In genomic region chr2:234435836-234436481, GRCh38 we compare ENCODE assay signal across 15 cellular contexts.
DNase-seq lines count a peak whose midpoint lies in the region; ATAC-seq, FAIRE-seq and TF ChIP-seq lines count a peak whose summit lies in the region.
"Had no signal": no experiment of that assay in that cellular context is flagged by ENCODE, and none has a peak within 500 bp of the region (broad histone marks: within the 10 kb centered on the region; RNA-seq: fewer than 3 reads in every experiment).

No MANE protein-coding gene starts in this region.

- H3K4me3 ChIP-seq in breast epithelium (no peak overlapping the region), keratinocyte (ENCODE audit: control insufficient read depth in 2 of 3, extremely low read depth in 1 of 3, insufficient read depth in 2 of 3, low read depth in 1 of 3, low read length in 3 of 3) (no peak overlapping the region), tibial artery (no peak overlapping the region)
- H3K4me3 ChIP-seq: pancreas had no signal

- intact Hi-C loops in breast epithelium (cut with DNase I; ENCODE audit: low total_unique reads) (no loop called here), MCF 10A (cut with micrococcal nuclease) (no loop called here), tibial artery (cut with DNase I; ENCODE audit: low total_unique reads) (no loop called here)

- DNase-seq in breast epithelium (ENCODE audit: low spot score in 2 of 2) (no peak), MCF 10A (ENCODE audit: unreplicated experiment) (no peak), keratinocyte (ENCODE audit: low read depth, low spot score) (no peak), tibial artery (no peak)
- no peak for DNase-seq in activated CD8-positive, alpha-beta memory T cell treated with anti-CD3 and anti-CD28 coated beads, Interleukin-2, amount 50 U/mL, for 48 hours
- DNase-seq: activated naive CD4-positive, alpha-beta T cell treated with anti-CD3 and anti-CD28 coated beads, Interleukin-2, amount 50 U/mL, for 16 hours; DMS79 treated with DMSO at 0.1 percent for 48 hours; left colon; pancreas; stimulated activated naive CD8-positive, alpha-beta T cell treated with anti-CD3 and anti-CD28 coated beads, Interleukin-15, amount 100 ng/mL, for 72 hours had no signal

- H3K27ac ChIP-seq in breast epithelium (peak overlapping the region; percentile 64 to 78), angular gyrus (ENCODE audit: low read depth, low read length) (peak overlapping the region; percentile 72), keratinocyte (ENCODE audit: control insufficient read depth, insufficient read depth, low read length) (no peak overlapping the region), tibial artery (peak overlapping the region; percentile 8 to 44)
- H3K27ac ChIP-seq: pancreas had no signal

- no peak for FAIRE-seq in keratinocyte (lab: Jason Lieb, UNC)
- FAIRE-seq: pancreas had no signal

- H3K36me3 ChIP-seq in breast epithelium (no peaks in the 10 kb centered on the region), keratinocyte (ENCODE audit: control insufficient read depth in 2 of 2, extremely low read depth in 1 of 2, insufficient read depth in 2 of 2, low read length in 2 of 2) (no peaks in the 10 kb centered on the region), tibial artery (no peaks in the 10 kb centered on the region)
- H3K36me3 ChIP-seq: pancreas had no signal

- no peaks in the 10 kb centered on the region for H3K9me3 Mint-ChIP-seq in MCF 10A (ENCODE audit: unreplicated experiment)
- H3K9me3 Mint-ChIP-seq: central memory CD8-positive, alpha-beta T cell; stimulated activated naive CD8-positive, alpha-beta T cell treated with anti-CD3 and anti-CD28 coated beads, Interleukin-15, amount 100 ng/mL, for 72 hours had no signal

- no peak for TF ChIP-seq POLR2A in breast epithelium (IDR thresholded peaks at IDR 0.05)

- H3K4me1 ChIP-seq in breast epithelium (no peaks in the 10 kb centered on the region), keratinocyte (ENCODE audit: control insufficient read depth, extremely low read depth, insufficient read depth, low read length) (peaks cover 14% of the 10 kb centered on the region), tibial artery (peaks cover 0 to 13% (median 2%) of the 10 kb centered on the region in 4 donors)
- H3K4me1 ChIP-seq: pancreas had no signal

- H3K79me2 ChIP-seq in keratinocyte (ENCODE audit: control insufficient read depth, insufficient read depth, low read length), result no peaks in the 10 kb centered on the region

- no peaks in the 10 kb centered on the region for H4K20me1 ChIP-seq in keratinocyte (ENCODE audit: control insufficient read depth, extremely low read depth, insufficient read depth, low read length)

- ATAC-seq in HG03108 (IDR thresholded peaks at IDR 0.05; ENCODE audit: unreplicated experiment) (no peak), GM21528 (IDR thresholded peaks at IDR 0.05; ENCODE audit: low FRiP score, unreplicated experiment) (no peak)
- ATAC-seq: left colon, pancreas, SK-N-SH treated with all-trans-retinoic acid at 6 μM for 48 hours had no signal

- no TSS peak for BruUV-seq in MCF 10A (replicated peaks; lab: Mats Ljungman, UMichigan)

- H3K27ac Mint-ChIP-seq in MCF 10A (ENCODE audit: low read depth, unreplicated experiment), result no peak overlapping the region
- H3K27ac Mint-ChIP-seq: stimulated activated naive CD8-positive, alpha-beta T cell treated with anti-CD3 and anti-CD28 coated beads, Interleukin-15, amount 100 ng/mL, for 72 hours had no signal

- TF ChIP-seq CTCF in breast epithelium (IDR thresholded peaks at IDR 0.05) (no peak), MCF 10A (IDR thresholded peaks at IDR 0.05; ENCODE audit: unreplicated experiment) (no peak), keratinocyte (optimal IDR thresholded peaks at IDR 0.05 in 1 of 3, IDR thresholded peaks at IDR 0.05 in 1 of 3, conservative IDR thresholded peaks at IDR 0.05 in 1 of 3; ENCODE audit: extremely low read depth in 1 of 3, insufficient read depth in 2 of 3, low read length in 3 of 3) (no peak), tibial artery (IDR thresholded peaks at IDR 0.05) (no peak)

- CTCF ChIA-PET in MCF 10A (lab: Yijun Ruan, JAX), result no interaction called here

- H3K4me1 Mint-ChIP-seq in MCF 10A (ENCODE audit: insufficient read depth, unreplicated experiment), result no peaks in the 10 kb centered on the region

- H3K9me3 ChIP-seq in breast epithelium (no peaks in the 10 kb centered on the region), keratinocyte (ENCODE audit: control insufficient read depth, low read depth, low read length) (no peaks in the 10 kb centered on the region), tibial artery (no peaks in the 10 kb centered on the region)
- H3K9me3 ChIP-seq: pancreas had no signal

- H3K4me3 Mint-ChIP-seq in MCF 10A (ENCODE audit: unreplicated experiment), result no peak overlapping the region
- H3K4me3 Mint-ChIP-seq: central memory CD8-positive, alpha-beta T cell; stimulated activated naive CD8-positive, alpha-beta T cell treated with anti-CD3 and anti-CD28 coated beads, Interleukin-15, amount 100 ng/mL, for 72 hours had no signal

- dilution Hi-C loops in keratinocyte (cut with MboI; ENCODE audit: extremely low pct_ligation_motif_present, low sequenced_read_pairs), result no loop called here

- peak overlapping the region; percentile 57 for H2AFZ ChIP-seq in keratinocyte (ENCODE audit: control insufficient read depth, low read length)

- POLR2A ChIA-PET in MCF 10A (lab: Yijun Ruan, JAX), result interaction anchor here (1.3 kb wide), 1 partner anchor 8 kb away, joined by 4 read pairs; no protein-coding TSS in a partner anchor

- no peaks in the 10 kb centered on the region for H3K36me3 Mint-ChIP-seq in MCF 10A (ENCODE audit: insufficient read depth, unreplicated experiment)

- H3K4me2 ChIP-seq in keratinocyte (ENCODE audit: control insufficient read depth, extremely low read depth, insufficient read depth, low read depth, low read length), result peak overlapping the region; percentile 8

- no peaks in the 10 kb centered on the region for H3K27me3 ChIP-seq in breast epithelium
- no peaks in the 10 kb centered on the region for H3K27me3 ChIP-seq in keratinocyte (ENCODE audit: control insufficient read depth, extremely low read depth, insufficient read depth, low read length)
- no peaks in the 10 kb centered on the region for H3K27me3 ChIP-seq in tibial artery
- H3K27me3 ChIP-seq: pancreas had no signal

- no peaks in the 10 kb centered on the region for H3K9me1 ChIP-seq in keratinocyte (ENCODE audit: control insufficient read depth, extremely low read depth, insufficient read depth, low read length)

- H3K9ac ChIP-seq in keratinocyte (ENCODE audit: control insufficient read depth, extremely low read depth, insufficient read depth, low read length), result no peak overlapping the region

- H3K27me3 Mint-ChIP-seq in MCF 10A (ENCODE audit: insufficient read depth, unreplicated experiment), result no peaks in the 10 kb centered on the region
- H3K27me3 Mint-ChIP-seq: central memory CD8-positive, alpha-beta T cell; stimulated activated naive CD8-positive, alpha-beta T cell treated with anti-CD3 and anti-CD28 coated beads, Interleukin-15, amount 100 ng/mL, for 72 hours had no signal
